Comparison of ENCODE assay signal across 14 cellular contexts in genomic region chr2:49028101-49028500, GRCh38.
DNase-seq lines count a peak whose midpoint lies in the region; ATAC-seq and TF ChIP-seq lines count a peak whose summit lies in the region.
"Had no signal": no experiment of that assay in that cellular context is flagged by ENCODE, and none has a peak within 500 bp of the region (broad histone marks: within the 10 kb centered on the region; RNA-seq: fewer than 3 reads in every experiment).

No MANE protein-coding gene starts in this region.

- peak; percentile 59 for DNase-seq in DMS53 (lab: John Stamatoyannopoulos, UW)
- DNase-seq in GM19238 (ENCODE audit: insufficient read length, low spot score), result peak; percentile 7
- no peak for DNase-seq in RKO (ENCODE audit: low spot score)
- no peak for DNase-seq in right lobe of liver
- no peak for DNase-seq in NCI-H1436 treated with DMSO at 0.1 percent for 48 hours (lab: John Stamatoyannopoulos, UW)
- no peak for DNase-seq in adrenal gland
- DNase-seq: activated CD4-positive, alpha-beta memory T cell treated with anti-CD3 and anti-CD28 coated beads for 36 hours; EL; HCEC 1CT; NCI-H774; stimulated activated CD8-positive, alpha-beta memory T cell treated with anti-CD3 and anti-CD28 coated beads, Interleukin-4, amount 100 ng/mL, for 48 hours; SW 1271 had no signal

- H3K9me3 ChIP-seq in right lobe of liver (no peaks in the 10 kb centered on the region), adrenal gland (replicated peaks in 1 of 3) (no peaks in the 10 kb centered on the region)

- no peaks in the 10 kb centered on the region for H3K27me3 ChIP-seq in right lobe of liver
- H3K27me3 ChIP-seq in adrenal gland, result no peaks in the 10 kb centered on the region

- TF ChIP-seq CTCF in right lobe of liver (IDR thresholded peaks at IDR 0.05) (no peak), adrenal gland (IDR thresholded peaks at IDR 0.05) (no peak)

- H3K36me3 ChIP-seq in right lobe of liver (no peaks in the 10 kb centered on the region), adrenal gland (replicated peaks in 1 of 2) (no peaks in the 10 kb centered on the region)

- ATAC-seq in HG02610 (IDR thresholded peaks at IDR 0.05; ENCODE audit: unreplicated experiment), result peak; percentile 94
- ATAC-seq in HG03439 (IDR thresholded peaks at IDR 0.05; ENCODE audit: unreplicated experiment), result peak; percentile 96
- no peak for ATAC-seq in right lobe of liver

- WGBS in right lobe of liver (ENCODE audit: insufficient coverage, low coverage, low lambda C conversion rate, missing lambda C conversion rate), result 63% methylated on average over 2 of the region's 3 CpGs
- 71 to 85% (median 79%) methylated on average over 3 of the region's 3 CpGs for WGBS in adrenal gland, 4 donors

- H3K4me3 ChIP-seq in right lobe of liver (no peak overlapping the region), adrenal gland (no peak overlapping the region)

- intact Hi-C loops in right lobe of liver (cut with DNase I) (no loop called here), adrenal gland (cut with DNase I) (no loop called here)

- H3K27ac ChIP-seq in right lobe of liver (no peak overlapping the region), adrenal gland (no peak overlapping the region)

- TF ChIP-seq POLR2A in right lobe of liver (IDR thresholded peaks at IDR 0.05) (no peak), adrenal gland (IDR thresholded peaks at IDR 0.05) (no peak)

- H3K4me1 ChIP-seq in right lobe of liver (no peaks in the 10 kb centered on the region), adrenal gland (replicated peaks in 1 of 2) (no peaks in the 10 kb centered on the region)

Comparison
In these comparisons a context has a peak if more than half of its experiments do, and no peak if none do; other contexts are left out.
1. DNase-seq: peak in DMS53 (single experiment) and GM19238 (single experiment); none in RKO (single experiment), right lobe of liver (0 of 3), NCI-H1436 treated with DMSO at 0.1 percent for 48 hours (single experiment) and adrenal gland (0 of 7).
2. ATAC-seq: peak in HG02610 (single experiment) and HG03439 (single experiment); none in right lobe of liver (0 of 4).